Comparison of ENCODE assay signal across 13 cellular contexts in the genomic region with DNA sequence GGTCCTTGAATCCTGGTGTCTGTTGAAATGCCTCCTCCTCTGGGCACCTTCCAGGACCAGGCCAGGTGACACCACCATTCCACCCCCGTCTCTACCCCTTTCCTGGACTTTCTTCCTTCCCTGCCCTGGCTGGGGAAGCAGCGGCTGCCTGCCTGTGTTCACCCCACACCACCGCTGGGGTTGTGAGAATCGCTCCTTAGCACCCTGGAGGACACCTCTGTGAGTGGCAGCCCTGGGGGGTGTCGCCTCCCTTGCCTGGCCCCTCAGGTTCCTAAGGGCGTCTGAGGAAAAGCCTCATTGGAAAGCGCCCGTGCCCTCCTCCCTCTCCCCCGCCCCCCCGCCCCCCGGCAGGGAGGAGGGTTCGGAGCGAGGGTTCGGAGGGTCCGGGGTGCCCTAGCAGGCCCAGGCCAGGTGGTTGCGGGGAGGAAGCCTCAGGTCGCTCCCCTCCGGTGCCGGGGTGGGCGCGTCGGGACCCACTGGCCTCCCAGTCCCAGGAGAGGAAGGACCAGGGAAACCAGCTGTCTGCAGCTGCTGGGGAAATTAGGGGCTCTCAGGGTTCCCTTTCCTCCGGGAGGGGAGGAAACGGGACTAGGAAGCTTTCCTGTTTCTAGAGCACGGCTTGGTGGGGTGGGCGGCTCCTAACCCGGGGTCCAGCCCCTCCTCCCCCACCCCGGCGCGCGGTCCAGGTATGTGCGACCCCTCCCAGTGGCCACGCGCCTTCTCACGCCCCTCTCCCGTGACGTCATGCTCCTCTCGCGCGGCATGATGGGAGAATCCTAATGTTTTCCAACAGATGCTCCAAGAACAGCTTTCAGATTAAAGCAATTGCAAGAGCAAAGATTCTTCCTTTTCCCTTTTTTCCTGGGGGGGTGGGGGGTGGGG. TPM values are rescaled to one million over a fixed set of nuclear protein-coding genes. Genes with fewer than 3 reads are reported as not detected.
A peak's percentile ranks its signal among the peaks of the same experiment; 100 is the strongest.
DNase-seq lines count a peak whose midpoint lies in the region; ATAC-seq and TF ChIP-seq lines count a peak whose summit lies in the region.
"Had no signal": no experiment of that assay in that cellular context is flagged by ENCODE, and none has a peak within 500 bp of the region (broad histone marks: within the 10 kb centered on the region; RNA-seq: fewer than 3 reads in every experiment).

A gene (plus strand): TSS at position 814 of the 882 bp plus-strand sequence. CDS start 475 bp downstream, outside the sequence.

- peaks cover 35% of the 10 kb centered on the region for H3K27me3 Mint-ChIP-seq in Calu3 (ENCODE audit: unreplicated experiment)

- no peak within 1 kb of the TSS for H2AK5ac ChIP-seq in neuronal stem cell (ENCODE audit: low read depth, low read length)

- no CpG with 5 or more reads among the region's 40 CpGs for WGBS in neuronal stem cell (ENCODE audit: extremely low coverage in 2 of 2, insufficient read length in 2 of 2, insufficient replicate concordance in 1 of 2), 2 donors

- no peak within 1 kb of the TSS for H3K14ac ChIP-seq in neuronal stem cell (ENCODE audit: low read length)

- ATAC-seq in GM21723 (IDR thresholded peaks at IDR 0.05; ENCODE audit: unreplicated experiment) (no peak), HG03469 (IDR thresholded peaks at IDR 0.05; ENCODE audit: unreplicated experiment) (no peak)

- H3K18ac ChIP-seq in neuronal stem cell (ENCODE audit: low read length) = peak within 1 kb of the TSS; percentile 73

- H3K4me3 Mint-ChIP-seq in Calu3 (ENCODE audit: low read depth, unreplicated experiment) = no peak within 1 kb of the TSS
- H3K4me3 Mint-ChIP-seq: dendritic cell treated with granulocyte-macrophage colony-stimulating factor and Interleukin-4, amounts not matched to agents 40 ng/mL and 50 ng/mL, for 4 days had no signal

- no peaks in the 10 kb centered on the region for H3K36me3 ChIP-seq in neuronal stem cell (replicated peaks in 1 of 2; ENCODE audit: control insufficient read depth in 2 of 2, insufficient read depth in 2 of 2, low read length in 2 of 2)

- H4K91ac ChIP-seq in neuronal stem cell (ENCODE audit: low read depth, low read length, poor library complexity) = no peak within 1 kb of the TSS

- no peak within 1 kb of the TSS for H4K8ac ChIP-seq in neuronal stem cell (ENCODE audit: low read depth, low read length)

- no peaks in the 10 kb centered on the region for H3K4me1 Mint-ChIP-seq in Calu3 (ENCODE audit: low read depth, unreplicated experiment)

- peak within 1 kb of the TSS; percentile 66 for H3K9ac ChIP-seq in neuronal stem cell (ENCODE audit: low read depth, low read length, poor library complexity)

- CTCF ChIA-PET in Calu3 (lab: Charles Lee) = interaction anchor here (0.6 to 1.3 kb wide), 3 partner anchors 22 to 1562 kb away, joined by 3 to 5 read pairs (median 4); no protein-coding TSS in a partner anchor

- no peak within 1 kb of the TSS for H3K4ac ChIP-seq in neuronal stem cell (ENCODE audit: low read length)

- no peak within 1 kb of the TSS for H2BK12ac ChIP-seq in neuronal stem cell (ENCODE audit: low read length)

- no peaks in the 10 kb centered on the region for H3K79me1 ChIP-seq in neuronal stem cell (ENCODE audit: low read depth, low read length)

- TF ChIP-seq CTCF in Calu3 (IDR thresholded peaks at IDR 0.05; ENCODE audit: unreplicated experiment) (no peak), epithelial cell of proximal tubule (conservative IDR thresholded peaks at IDR 0.05; ENCODE audit: low read depth, low read length) (no peak)

- no peaks in the 10 kb centered on the region for H3K36me3 Mint-ChIP-seq in Calu3 (ENCODE audit: insufficient read depth, unreplicated experiment)

- H2BK120ac ChIP-seq in neuronal stem cell (ENCODE audit: low read depth, low read length) = no peak within 1 kb of the TSS

- no peak for DNase-seq in Calu3
- peak; percentile 63 for DNase-seq in NCI-H2171 treated with DMSO at 0.1 percent for 48 hours (lab: John Stamatoyannopoulos, UW)
- DNase-seq in epithelial cell of proximal tubule (ENCODE audit: low read depth) = no peak
- peak; percentile 27 for DNase-seq in neuronal stem cell (ENCODE audit: low spot score)
- DNase-seq in A172 (ENCODE audit: low spot score) = no peak
- no peak for DNase-seq in H4 (ENCODE audit: low spot score)
- DNase-seq: activated CD4-positive, CD25-positive, alpha-beta regulatory T cell treated with anti-CD3 and anti-CD28 coated beads, Interleukin-2, amount 50 U/mL, for 72 hours; activated gamma-delta T cell treated with Interleukin-2 at 50 U/mL for 16 hours; NCI-H2029 had no signal

- peaks cover 0 to 3% of the 10 kb centered on the region in 2 donors for H3K4me1 ChIP-seq in neuronal stem cell (ENCODE audit: control insufficient read depth in 2 of 2, insufficient read depth in 1 of 2, low read depth in 1 of 2, low read length in 2 of 2)

- peak within 1 kb of the TSS; percentile 87 for H3K4me2 ChIP-seq in neuronal stem cell (ENCODE audit: insufficient read depth, low read length, poor library complexity, severe bottlenecking)

- intact Hi-C loops in Calu3 (cut with micrococcal nuclease; ENCODE audit: unreplicated experiment) = no loop called here

- H3K9me3 ChIP-seq in neuronal stem cell (replicated peaks in 1 of 2; ENCODE audit: control insufficient read depth in 2 of 2, insufficient read depth in 1 of 2, low read depth in 1 of 2, low read length in 2 of 2) = no peaks in the 10 kb centered on the region

- peak within 1 kb of the TSS; percentile 82 for H3K23ac ChIP-seq in neuronal stem cell (ENCODE audit: low read depth, low read length, poor library complexity)

- H3K27ac Mint-ChIP-seq in Calu3 (ENCODE audit: unreplicated experiment) = no peak within 1 kb of the TSS
- H3K27ac Mint-ChIP-seq: dendritic cell treated with granulocyte-macrophage colony-stimulating factor and Interleukin-4, amounts not matched to agents 40 ng/mL and 50 ng/mL, for 4 days had no signal

- H3K9me3 Mint-ChIP-seq in Calu3 (ENCODE audit: low read depth, unreplicated experiment) = no peaks in the 10 kb centered on the region
- H3K9me3 Mint-ChIP-seq: dendritic cell treated with granulocyte-macrophage colony-stimulating factor and Interleukin-4, amounts not matched to agents 40 ng/mL and 50 ng/mL, for 4 days had no signal

- peaks cover 9 to 78% (median 69%) of the 10 kb centered on the region in 3 experiments for H3K27me3 ChIP-seq in neuronal stem cell (ENCODE audit: control insufficient read depth in 3 of 3, insufficient read depth in 3 of 3, low read depth in 1 of 3, low read length in 3 of 3)

- peak within 1 kb of the TSS; percentile 66 for H2AFZ ChIP-seq in neuronal stem cell (ENCODE audit: low read length)

- no peak within 1 kb of the TSS for H3K27ac ChIP-seq in neuronal stem cell (replicated peaks; ENCODE audit: low read length)

- H2BK5ac ChIP-seq in neuronal stem cell (ENCODE audit: low read length) = no peak within 1 kb of the TSS

- peak within 1 kb of the TSS; percentile 49 for H3K4me3 ChIP-seq in epithelial cell of proximal tubule (ENCODE audit: low read depth, low read length)
- H3K4me3 ChIP-seq in neuronal stem cell (ENCODE audit: low read length in 2 of 2) = peak within 1 kb of the TSS in 1 of 2 donors; percentile 72

- no peak within 1 kb of the TSS for H2BK15ac ChIP-seq in neuronal stem cell (ENCODE audit: low read length)

- BruUV-seq in Calu3 (replicated peaks; lab: Mats Ljungman, UMichigan) = no TSS peak

RNA-seq across cellular contexts. Expression of the gene that starts here (rescaled TPM):
- total RNA-seq in Calu3 (2022) (10.0 and 12.0 TPM in 2 replicates), epithelial cell of proximal tubule (0.06 and 0.51 TPM in 2 replicates)
- 0.28 TPM for polyA plus RNA-seq in neuronal stem cell (2013, experiment 1 of 2)
- 0.22 TPM for polyA plus RNA-seq in neuronal stem cell (2013, experiment 2 of 2)
- not detected in 2 replicates for total RNA-seq in A172 (2014; rRNA removed; shearing (Covaris generic))
- total RNA-seq in H4 (2014; rRNA removed; shearing (Covaris generic)) = 0.29 TPM in 1 of 2 replicates, not detected in the other
- total RNA-seq: SK-MEL-5 had no signal

Comparison
In these comparisons a context has a peak if more than half of its experiments do, and no peak if none do; other contexts are left out.
1. DNase-seq: peak in NCI-H2171 treated with DMSO at 0.1 percent for 48 hours (single experiment) and neuronal stem cell (single experiment); none in Calu3 (single experiment), epithelial cell of proximal tubule (single experiment), A172 (single experiment) and H4 (single experiment).